25 cellular contexts compared by ENCODE assay signal in genomic region chr7:126177779-126178178, GRCh38.
"Had no signal": no experiment of that assay in that cellular context is flagged by ENCODE, and none has a peak within 500 bp of the region (broad histone marks: within the 10 kb centered on the region; RNA-seq: fewer than 3 reads in every experiment).

No MANE protein-coding gene starts in this region.

- H3K27me3 ChIP-seq: colonic mucosa, esophagus squamous epithelium, gastrocnemius medialis, heart right ventricle, left lung had no signal

- DNase-seq: colonic mucosa; cortex of kidney; effector CD8-positive, alpha-beta T cell; effector memory CD8-positive, alpha-beta T cell; endodermal cell; erythroblast; esophagus squamous epithelium; foreskin fibroblast; foreskin melanocyte; gastrocnemius medialis; glutamatergic neuron; head of caudate nucleus; heart right ventricle; hippocampal formation; left cardiac atrium; left lung; left ventricle myocardium superior; lower lobe of right lung; mesenchymal stem cell; naive thymus-derived CD4-positive, alpha-beta T cell had no signal

- ATAC-seq: effector memory CD8-positive, alpha-beta T cell; esophagus mucosa; gastrocnemius medialis; heart right ventricle; left cardiac atrium; left lung; left ventricle myocardium superior; lower lobe of right lung; naive thymus-derived CD4-positive, alpha-beta T cell had no signal

- H3K27ac ChIP-seq: colonic mucosa, epithelial cell of prostate, esophagus squamous epithelium, gastrocnemius medialis, heart right ventricle, left lung, lower lobe of right lung had no signal

- FAIRE-seq: endometrium, islet of Langerhans, keratinocyte had no signal

- H3K4me3 ChIP-seq: colonic mucosa, esophagus squamous epithelium, gastrocnemius medialis, heart right ventricle, left lung, lower lobe of right lung had no signal

- H3K4me1 ChIP-seq: colonic mucosa, esophagus squamous epithelium, gastrocnemius medialis, heart right ventricle, left lung, lower lobe of right lung had no signal

- H3K9me3 ChIP-seq: colonic mucosa, gastrocnemius medialis, lower lobe of right lung had no signal

- H3K36me3 ChIP-seq: colonic mucosa, esophagus squamous epithelium, gastrocnemius medialis, heart right ventricle, left lung, lower lobe of right lung had no signal
